In genomic region chr2:127400533-127400896, GRCh38 we compare ENCODE assay signal across 19 cellular contexts. TPM values are rescaled to one million over a fixed set of nuclear protein-coding genes. Genes with fewer than 3 reads are reported as not detected.
DNase-seq lines count a peak whose midpoint lies in the region; ATAC-seq and TF ChIP-seq lines count a peak whose summit lies in the region.
"Had no signal": no experiment of that assay in that cellular context is flagged by ENCODE, and none has a peak within 500 bp of the region (broad histone marks: within the 10 kb centered on the region; RNA-seq: fewer than 3 reads in every experiment).

No MANE protein-coding gene starts in this region.

- no peak overlapping the region for H3K9ac ChIP-seq in MM.1S (ENCODE audit: low read length)
- H3K9ac ChIP-seq in mammary epithelial cell (ENCODE audit: insufficient read depth, low read length), result peak overlapping the region; percentile 72
- peak overlapping the region; percentile 62 for H3K9ac ChIP-seq in mesenchymal stem cell (ENCODE audit: low read length)

- H3K4ac ChIP-seq in mesenchymal stem cell (ENCODE audit: low read depth in 1 of 2, low read length in 2 of 2), result peak overlapping the region; percentile 26 to 30

- no peak overlapping the region for H2AK5ac ChIP-seq in mesenchymal stem cell (ENCODE audit: low read length, severe bottlenecking)

- peaks cover 22% of the 10 kb centered on the region for H3K4me1 ChIP-seq in MM.1S (ENCODE audit: low read length)
- H3K4me1 ChIP-seq in mammary epithelial cell (ENCODE audit: insufficient read depth, low read length), result peaks cover 43% of the 10 kb centered on the region
- peaks cover 27% of the 10 kb centered on the region for H3K4me1 ChIP-seq in mesenchymal stem cell (ENCODE audit: control insufficient read depth, insufficient read depth, low read depth, low read length)

- no peak overlapping the region for H2BK5ac ChIP-seq in mesenchymal stem cell (ENCODE audit: low read depth, low read length, poor library complexity, severe bottlenecking)

- no peaks in the 10 kb centered on the region for H4K20me1 ChIP-seq in MM.1S (ENCODE audit: insufficient read depth, low read length)
- no peaks in the 10 kb centered on the region for H4K20me1 ChIP-seq in mammary epithelial cell (ENCODE audit: insufficient read depth, low read length)

- H3K4me1 Mint-ChIP-seq in stimulated activated memory B cell treated with anti-CD40 and anti-IgM and Interleukin-4, amounts not matched to agents 10 μg/mL and 1 μg/mL and 100 μg/mL, for 72 hours, result peaks cover 40% of the 10 kb centered on the region

- H4K8ac ChIP-seq in mesenchymal stem cell (ENCODE audit: low read length), result peak overlapping the region; percentile 52

- peak overlapping the region; percentile 62 to 73 for H2BK12ac ChIP-seq in mesenchymal stem cell (ENCODE audit: low read length in 2 of 2)

- TF ChIP-seq CTCF in MM.1S (IDR thresholded peaks at IDR 0.05; ENCODE audit: low read length) (no peak), mammary epithelial cell (conservative IDR thresholded peaks at IDR 0.05 in 1 of 2, IDR thresholded peaks at IDR 0.05 in 1 of 2; ENCODE audit: extremely low read depth in 1 of 2, insufficient read depth in 1 of 2, low read depth in 1 of 2, low read length in 2 of 2) (no peak)

- no peak overlapping the region for H3K4me3 ChIP-seq in MM.1S (ENCODE audit: low read length)
- H3K4me3 ChIP-seq in mammary epithelial cell (replicated peaks in 1 of 3; ENCODE audit: insufficient read depth in 1 of 3, low read depth in 2 of 3, low read length in 3 of 3), result no peak overlapping the region
- no peak overlapping the region for H3K4me3 ChIP-seq in mesenchymal stem cell (ENCODE audit: insufficient read depth in 1 of 2, low read depth in 1 of 2, low read length in 2 of 2)

- intact Hi-C loops in mammary epithelial cell (cut with micrococcal nuclease), result no loop called here

- H2AFZ ChIP-seq in MM.1S (ENCODE audit: low read length) (no peak overlapping the region), mammary epithelial cell (ENCODE audit: low read depth, low read length) (peak overlapping the region; percentile 0), mesenchymal stem cell (ENCODE audit: low read depth, low read length) (no peak overlapping the region)

- H3F3A ChIP-seq in MM.1S (ENCODE audit: insufficient read depth, low read length), result no peaks in the 10 kb centered on the region

- no peaks in the 10 kb centered on the region for H3K36me3 ChIP-seq in MM.1S (replicated peaks; ENCODE audit: insufficient read depth, low read length)
- H3K36me3 ChIP-seq in mammary epithelial cell (ENCODE audit: insufficient read depth, low read length), result no peaks in the 10 kb centered on the region
- H3K36me3 ChIP-seq in mesenchymal stem cell (ENCODE audit: control insufficient read depth in 1 of 2, insufficient read depth in 2 of 2, low read depth in 1 of 2, low read length in 2 of 2), result no peaks in the 10 kb centered on the region

- H3K27ac Mint-ChIP-seq in stimulated activated memory B cell treated with anti-CD40 and anti-IgM and Interleukin-4, amounts not matched to agents 10 μg/mL and 1 μg/mL and 100 μg/mL, for 72 hours, result no peak overlapping the region

- no peak overlapping the region for H3K23ac ChIP-seq in mesenchymal stem cell (ENCODE audit: low read length in 2 of 2)

- H3K27me3 ChIP-seq in MM.1S (replicated peaks; ENCODE audit: insufficient read depth, low read length) (no peaks in the 10 kb centered on the region), mammary epithelial cell (ENCODE audit: insufficient read depth, low read length) (no peaks in the 10 kb centered on the region), mesenchymal stem cell (ENCODE audit: control insufficient read depth in 1 of 2, insufficient read depth in 1 of 2, low read length in 2 of 2) (no peaks in the 10 kb centered on the region)

- in situ Hi-C loops in mammary epithelial cell (cut with MboI; ENCODE audit: low sequenced_read_pairs in 2 of 2), result no loop called here

- H3K14ac ChIP-seq in mesenchymal stem cell (ENCODE audit: low read length in 2 of 2), result no peak overlapping the region

- H3K79me1 ChIP-seq in mesenchymal stem cell (replicated peaks; ENCODE audit: low read length, poor library complexity, severe bottlenecking), result no peaks in the 10 kb centered on the region

- no peaks in the 10 kb centered on the region for H3K79me2 ChIP-seq in MM.1S (ENCODE audit: low read length)
- no peaks in the 10 kb centered on the region for H3K79me2 ChIP-seq in mammary epithelial cell (ENCODE audit: insufficient read depth, low read length)

- peak; percentile 9 for ATAC-seq in stimulated activated memory B cell treated with anti-CD40 and anti-IgM and Interleukin-4, amounts not matched to agents 10 μg/mL and 1 μg/mL and 100 μg/mL, for 72 hours
- ATAC-seq in HG02938 (IDR thresholded peaks at IDR 0.05; ENCODE audit: unreplicated experiment), result no peak
- ATAC-seq in HG02571 (IDR thresholded peaks at IDR 0.05; ENCODE audit: unreplicated experiment), result no peak

- H3K27ac ChIP-seq in MM.1S (ENCODE audit: low read length) (no peak overlapping the region), mammary epithelial cell (ENCODE audit: insufficient read depth, low read depth, low read length) (peak overlapping the region; percentile 69), mesenchymal stem cell (ENCODE audit: low read length, poor library complexity, severe bottlenecking) (no peak overlapping the region)

- H3K36me3 Mint-ChIP-seq in stimulated activated memory B cell treated with anti-CD40 and anti-IgM and Interleukin-4, amounts not matched to agents 10 μg/mL and 1 μg/mL and 100 μg/mL, for 72 hours, result no peaks in the 10 kb centered on the region

- dilution Hi-C loops in mammary epithelial cell (cut with HindIII; ENCODE audit: low sequenced_read_pairs), result no loop called here

- CTCF ChIA-PET in mammary epithelial cell (lab: Charles Lee; ENCODE audit: low non-redundant PET), result no interaction called here

- peak overlapping the region; percentile 1 for H2BK120ac ChIP-seq in mesenchymal stem cell (ENCODE audit: low read depth, low read length)

- DNase-seq in MM.1S, result peak; percentile 30
- DNase-seq in mammary epithelial cell, result no peak
- no peak for DNase-seq in mesenchymal stem cell
- DNase-seq in DMS 273 (lab: John Stamatoyannopoulos, UW; ENCODE audit: unreplicated experiment), result no peak
- DNase-seq in NCI-H1694 treated with DMSO at 0.1 percent for 48 hours (lab: John Stamatoyannopoulos, UW), result no peak
- DNase-seq: activated CD4-positive, alpha-beta T cell treated with anti-CD3 and anti-CD28 coated beads for 48 hours; activated CD8-positive, alpha-beta memory T cell treated with anti-CD3 and anti-CD28 coated beads, Interleukin-2, amount 50 U/mL, for 4 hours; activated naive CD4-positive, alpha-beta T cell; AML-193; aorta; Caco-2; foreskin fibroblast; HCEC 1CT; midbrain; NCI-H1417 had no signal

- BruUV-seq in mammary epithelial cell (replicated peaks; lab: Mats Ljungman, UMichigan), result no TSS peak

- no peak overlapping the region for H3K4me3 Mint-ChIP-seq in stimulated activated memory B cell treated with anti-CD40 and anti-IgM and Interleukin-4, amounts not matched to agents 10 μg/mL and 1 μg/mL and 100 μg/mL, for 72 hours

- H3K9me2 ChIP-seq in MM.1S (replicated peaks; ENCODE audit: insufficient read depth, low read length), result no peaks in the 10 kb centered on the region

- WGBS in mammary epithelial cell (ENCODE audit: low coverage, missing lambda C conversion rate), result 76% methylated on average over 9 of the region's 9 CpGs
- 98% methylated on average over 9 of the region's 9 CpGs for WGBS in mesenchymal stem cell

- no peaks in the 10 kb centered on the region for H3K9me3 ChIP-seq in MM.1S (replicated peaks; ENCODE audit: insufficient read depth, low read length)
- H3K9me3 ChIP-seq in mammary epithelial cell (replicated peaks; ENCODE audit: insufficient read depth, low read length), result no peaks in the 10 kb centered on the region
- H3K9me3 ChIP-seq in mesenchymal stem cell (ENCODE audit: control insufficient read depth, low read length), result no peaks in the 10 kb centered on the region
- H3K9me3 ChIP-seq: Caco-2 had no signal

- H3K4me2 ChIP-seq in MM.1S (ENCODE audit: low read depth, low read length) (no peak overlapping the region), mammary epithelial cell (ENCODE audit: insufficient read depth, low read depth, low read length) (peak overlapping the region; percentile 82), mesenchymal stem cell (ENCODE audit: low read length, poor library complexity, severe bottlenecking) (no peak overlapping the region)

- peak overlapping the region; percentile 4 to 14 for H3K18ac ChIP-seq in mesenchymal stem cell (ENCODE audit: low read depth in 1 of 2, low read length in 2 of 2)

- no peaks in the 10 kb centered on the region for H3K27me3 Mint-ChIP-seq in stimulated activated memory B cell treated with anti-CD40 and anti-IgM and Interleukin-4, amounts not matched to agents 10 μg/mL and 1 μg/mL and 100 μg/mL, for 72 hours

- peak overlapping the region; percentile 20 for H4K91ac ChIP-seq in mesenchymal stem cell (ENCODE audit: low read length)

- no peaks in the 10 kb centered on the region for H3K9me3 Mint-ChIP-seq in stimulated activated memory B cell treated with anti-CD40 and anti-IgM and Interleukin-4, amounts not matched to agents 10 μg/mL and 1 μg/mL and 100 μg/mL, for 72 hours

- no peak overlapping the region for H2BK15ac ChIP-seq in mesenchymal stem cell (ENCODE audit: low read depth, poor library complexity, severe bottlenecking)

RNA-seq across cellular contexts. Expression of gene MAP3K2, which starts 12.7 kb away (rescaled TPM):
- total RNA-seq in mammary epithelial cell, result 10 to 100 TPM; 50.4 to 65.5 TPM
- polyA plus RNA-seq in mammary epithelial cell, result 7.8 TPM
- 39.6 TPM for polyA minus RNA-seq in mammary epithelial cell
- polyA plus RNA-seq in mesenchymal stem cell (2013, experiment 1 of 2), result 19.4 TPM
- 19.7 TPM for polyA plus RNA-seq in mesenchymal stem cell (2013, experiment 2 of 2)

RNA-seq across cellular contexts. Expression of gene PROC, which starts 17.7 kb away (rescaled TPM):
- 1 to 10 TPM; 1.4 to 2.7 TPM for total RNA-seq in mammary epithelial cell
- 0.60 TPM for polyA plus RNA-seq in mammary epithelial cell
- polyA minus RNA-seq in mammary epithelial cell, result not detected
- polyA plus RNA-seq in mesenchymal stem cell (2013, experiment 1 of 2), result 0.06 TPM
- polyA plus RNA-seq in mesenchymal stem cell (2013, experiment 2 of 2), result not detected
- total RNA-seq: sciatic nerve had no signal
